ENCODE assay signal across 19 cellular contexts in genomic region chr7:52100-52499, GRCh38.
"Had no signal": no experiment of that assay in that cellular context is flagged by ENCODE, and none has a peak within 500 bp of the region (broad histone marks: within the 10 kb centered on the region; RNA-seq: fewer than 3 reads in every experiment).

No MANE protein-coding gene starts in this region.

- ATAC-seq: activated T-cell treated with anti-CD3 and anti-CD28 coated beads, Interleukin-2, amount 50 U/mL, for 72 hours; PC-3; T-helper 17 cell; WTC11 had no signal

- DNase-seq: activated CD4-positive, alpha-beta T cell treated with anti-CD3 and anti-CD28 coated beads, Interleukin-2, amount 10 ng/mL, durations not matched to agents 24 days and 14 days; activated CD4-positive, alpha-beta T cell treated with anti-CD3 and anti-CD28 coated beads, Interleukin-2, amount 50 U/mL, for 48 hours; activated CD4-positive, CD25-positive, alpha-beta regulatory T cell treated with anti-CD3 and anti-CD28 coated beads, Interleukin-2, amount 50 U/mL, for 72 hours; activated gamma-delta T cell treated with Interleukin-2 at 50 U/mL for 16 hours; activated naive CD4-positive, alpha-beta T cell treated with anti-CD3 and anti-CD28 coated beads, Interleukin-2, amount 10 ng/mL, durations not matched to agents 7 days and 5 days; activated naive CD8-positive, alpha-beta T cell treated with anti-CD3 and anti-CD28 coated beads for 36 hours; activated T-cell treated with anti-CD3 and anti-CD28 coated beads for 4 hours; activated T-cell treated with anti-CD3 and anti-CD28 coated beads, Interleukin-2, amount 50 U/mL, for 72 hours; KG1; NCI-H1048; NCI-H146; NCI-H187 treated with DMSO at 0.1 percent for 48 hours; NCI-H2081 treated with DMSO at 0.1 percent for 48 hours; NCI-H510A treated with DMSO at 0.1 percent for 48 hours; PC-3; SHP77 treated with DMSO at 0.1 percent for 48 hours; T-helper 17 cell; T-helper 9 cell had no signal
